ENCODE assay signal across 18 cellular contexts in the genomic region with DNA sequence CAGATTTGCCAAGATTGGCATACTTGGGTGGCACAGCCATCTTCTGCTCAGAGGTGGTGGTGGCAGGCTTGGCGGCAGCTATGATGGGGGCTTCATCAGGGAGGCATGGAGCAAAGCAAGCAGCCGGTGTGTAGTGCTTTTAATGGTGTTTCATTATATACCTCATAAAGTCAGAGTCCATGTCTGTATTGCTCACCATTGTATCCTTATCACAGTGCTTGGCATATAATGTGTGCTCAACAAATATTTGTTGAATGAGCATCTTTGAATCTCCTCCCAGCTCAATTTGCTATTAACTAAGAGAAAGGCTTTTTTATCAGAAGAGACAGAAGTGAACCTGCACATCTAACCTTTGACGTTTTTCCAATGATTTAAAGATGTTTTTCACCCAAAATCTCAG. TPM values are rescaled to one million over a fixed set of nuclear protein-coding genes. Genes with fewer than 3 reads are reported as not detected.
DNase-seq lines count a peak whose midpoint lies in the region; ATAC-seq and TF ChIP-seq lines count a peak whose summit lies in the region.
"Had no signal": no experiment of that assay in that cellular context is flagged by ENCODE, and none has a peak within 500 bp of the region (broad histone marks: within the 10 kb centered on the region; RNA-seq: fewer than 3 reads in every experiment).

No MANE protein-coding gene starts in this region.

- POLR2A ChIA-PET in PC-3 (lab: Charles Lee; ENCODE audit: unreplicated experiment): no interaction called here
- POLR2A ChIA-PET in activated CD8-positive, alpha-beta T cell treated with anti-CD3 and anti-CD28 coated beads for 36 hours (lab: Charles Lee): interaction anchor here (1.0 kb wide), 1 partner anchor 14 kb away, joined by 3 read pairs; no protein-coding TSS in a partner anchor

- BruUV-seq in PC-3 (replicated peaks; lab: Mats Ljungman, UMichigan): no TSS peak

- H3K9ac ChIP-seq in PC-3 (ENCODE audit: low read length): no peak overlapping the region
- H3K9ac ChIP-seq in liver (ENCODE audit: low read depth in 1 of 2, low read length in 2 of 2): no peak overlapping the region
- H3K9ac ChIP-seq: SK-N-SH had no signal

- DNase-seq in activated naive CD4-positive, alpha-beta T cell (lab: John Stamatoyannopoulos, UW): no peak
- DNase-seq in PC-3 (no peak), transverse colon (no peak), GM10266 (ENCODE audit: extremely low spot score) (no peak), body of pancreas (no peak)
- no peak for DNase-seq in activated CD8-positive, alpha-beta T cell treated with anti-CD3 and anti-CD28 coated beads for 36 hours
- DNase-seq: DMS79 treated with DMSO at 0.1 percent for 48 hours, GOT3, KBM-7, NCI-H1436 treated with DMSO at 0.1 percent for 48 hours, NCI-H2227 treated with DMSO at 0.1 percent for 48 hours, NCI-H524 treated with DMSO at 0.1 percent for 48 hours, SHP77, SK-N-SH had no signal

- in situ Hi-C loops in transverse colon (cut with MboI; ENCODE audit: low pct_ligation_motif_present in 1 of 4, low pct_unique_long_range_greater_than_20kb in 1 of 4, low sequenced_read_pairs in 3 of 4): loop anchor here in 1 of 4 donors (10.0 kb wide), 1 partner anchor 255 kb away; a partner anchor contains a TSS

- H3K4me1 ChIP-seq in PC-3 (ENCODE audit: insufficient read depth, low read length) (no peaks in the 10 kb centered on the region), liver (ENCODE audit: control insufficient read depth in 4 of 4, insufficient read depth in 4 of 4, low read length in 3 of 4) (peaks cover 7 to 12% (median 10%) of the 10 kb centered on the region in 4 donors), transverse colon (peaks cover 0 to 43% (median 21%) of the 10 kb centered on the region in 4 donors), body of pancreas (no peaks in the 10 kb centered on the region)

- peaks cover 5% of the 10 kb centered on the region for H3K36me3 Mint-ChIP-seq in activated naive CD4-positive, alpha-beta T cell treated with anti-CD3 and anti-CD28 coated beads, Interleukin-2, amount 50 U/mL, for 24 hours
- H3K36me3 Mint-ChIP-seq in activated CD8-positive, alpha-beta T cell treated with anti-CD3 and anti-CD28 coated beads for 36 hours (ENCODE audit: low read depth): peaks cover 32% of the 10 kb centered on the region

- TF ChIP-seq RAD21 in liver (IDR thresholded peaks at IDR 0.05): peak; percentile 7 to 20

- H3K36me3 ChIP-seq in PC-3 (ENCODE audit: low read depth, low read length) (peaks cover 16% of the 10 kb centered on the region), liver (ENCODE audit: control insufficient read depth in 4 of 4, insufficient read depth in 3 of 4, low read depth in 1 of 4, low read length in 3 of 4) (peaks cover 0 to 19% (median 9%) of the 10 kb centered on the region in 4 donors), transverse colon (peaks cover 0 to 6% (median 0%) of the 10 kb centered on the region in 4 donors), body of pancreas (replicated peaks in 1 of 2; ENCODE audit: insufficient read depth in 1 of 2, low read depth in 2 of 2) (no peaks in the 10 kb centered on the region)

- H3K27ac ChIP-seq in PC-3 (ENCODE audit: low read length): no peak overlapping the region
- no peak overlapping the region for H3K27ac ChIP-seq in liver (ENCODE audit: low read depth in 1 of 2, low read length in 2 of 2)
- peak overlapping the region; percentile 27 to 79 (median 56) for H3K27ac ChIP-seq in transverse colon
- H3K27ac ChIP-seq in body of pancreas: no peak overlapping the region

- H3K27ac Mint-ChIP-seq in activated naive CD4-positive, alpha-beta T cell treated with anti-CD3 and anti-CD28 coated beads, Interleukin-2, amount 50 U/mL, for 24 hours: peak overlapping the region; percentile 8
- H3K27ac Mint-ChIP-seq in activated CD8-positive, alpha-beta T cell treated with anti-CD3 and anti-CD28 coated beads for 36 hours: no peak overlapping the region

- no peaks in the 10 kb centered on the region for H3K27me3 Mint-ChIP-seq in activated naive CD4-positive, alpha-beta T cell treated with anti-CD3 and anti-CD28 coated beads, Interleukin-2, amount 50 U/mL, for 24 hours
- H3K27me3 Mint-ChIP-seq in activated CD8-positive, alpha-beta T cell treated with anti-CD3 and anti-CD28 coated beads for 36 hours: no peaks in the 10 kb centered on the region

- H3K9me2 ChIP-seq in PC-3 (replicated peaks; ENCODE audit: low read length): no peaks in the 10 kb centered on the region
- H3K9me2 ChIP-seq: SK-N-SH had no signal

- no peaks in the 10 kb centered on the region for H3K27me3 ChIP-seq in PC-3 (ENCODE audit: low read length)
- no peaks in the 10 kb centered on the region for H3K27me3 ChIP-seq in liver (ENCODE audit: control insufficient read depth in 4 of 4, insufficient read depth in 4 of 4, low read length in 3 of 4)
- H3K27me3 ChIP-seq in transverse colon: no peaks in the 10 kb centered on the region
- no peaks in the 10 kb centered on the region for H3K27me3 ChIP-seq in body of pancreas

- H3K9me3 Mint-ChIP-seq in activated naive CD4-positive, alpha-beta T cell treated with anti-CD3 and anti-CD28 coated beads, Interleukin-2, amount 50 U/mL, for 24 hours: no peaks in the 10 kb centered on the region
- H3K9me3 Mint-ChIP-seq in activated CD8-positive, alpha-beta T cell treated with anti-CD3 and anti-CD28 coated beads for 36 hours: no peaks in the 10 kb centered on the region
- H3K9me3 Mint-ChIP-seq: CD14-positive monocyte had no signal

- intact Hi-C loops in PC-3 (cut with micrococcal nuclease): loop anchor here (2.0 kb wide), 1 partner anchor 13 kb away; no protein-coding TSS in a partner anchor
- intact Hi-C loops in transverse colon (cut with DNase I; ENCODE audit: low total_unique reads): no loop called here
- intact Hi-C loops in activated CD8-positive, alpha-beta T cell treated with anti-CD3 and anti-CD28 coated beads for 36 hours (cut with micrococcal nuclease): no loop called here
- intact Hi-C loops in body of pancreas (cut with DNase I): loop anchor here (10.0 kb wide), 2 partner anchors 105 to 115 kb away; a partner anchor contains a TSS

- H3K79me2 ChIP-seq in PC-3 (ENCODE audit: low read length): peaks cover 6% of the 10 kb centered on the region; the same call in 1 of the 2 replicates

- no peak overlapping the region for H2AFZ ChIP-seq in PC-3 (ENCODE audit: low read length)

- CTCF ChIA-PET in PC-3 (lab: Charles Lee): interaction anchor here (0.7 kb wide), 1 partner anchor 40 kb away, joined by 3 read pairs; no protein-coding TSS in a partner anchor
- CTCF ChIA-PET in activated CD8-positive, alpha-beta T cell treated with anti-CD3 and anti-CD28 coated beads for 36 hours (lab: Charles Lee): interaction anchor here (1.3 kb wide), 1 partner anchor 16 kb away, joined by 3 read pairs; no protein-coding TSS in a partner anchor

- H3K4me3 Mint-ChIP-seq in activated naive CD4-positive, alpha-beta T cell treated with anti-CD3 and anti-CD28 coated beads, Interleukin-2, amount 50 U/mL, for 24 hours: no peak overlapping the region
- no peak overlapping the region for H3K4me3 Mint-ChIP-seq in activated CD8-positive, alpha-beta T cell treated with anti-CD3 and anti-CD28 coated beads for 36 hours
- H3K4me3 Mint-ChIP-seq: CD14-positive monocyte had no signal

- no peak overlapping the region for H3K4me3 ChIP-seq in PC-3 (ENCODE audit: low read length)
- no peak overlapping the region for H3K4me3 ChIP-seq in liver (ENCODE audit: low read depth in 1 of 3, low read length in 3 of 3)
- no peak overlapping the region for H3K4me3 ChIP-seq in transverse colon
- no peak overlapping the region for H3K4me3 ChIP-seq in body of pancreas

- 52% methylated on average over 3 of the region's 3 CpGs for WGBS in liver
- 35 to 62% methylated on average over 2 to 3 of the region's 3 CpGs for WGBS in transverse colon (ENCODE audit: low coverage in 1 of 2), 2 donors
- 62 to 68% methylated on average over 3 of the region's 3 CpGs for WGBS in body of pancreas, 2 donors

- TF ChIP-seq POLR2A in transverse colon (IDR thresholded peaks at IDR 0.05) (no peak), body of pancreas (IDR thresholded peaks at IDR 0.05) (no peak)

- no peak overlapping the region for H3K4me2 ChIP-seq in PC-3 (ENCODE audit: low read length)
- H3K4me2 ChIP-seq: SK-N-SH had no signal

- H3K4me1 Mint-ChIP-seq in activated naive CD4-positive, alpha-beta T cell treated with anti-CD3 and anti-CD28 coated beads, Interleukin-2, amount 50 U/mL, for 24 hours: peaks cover 34% of the 10 kb centered on the region
- H3K4me1 Mint-ChIP-seq in activated CD8-positive, alpha-beta T cell treated with anti-CD3 and anti-CD28 coated beads for 36 hours (ENCODE audit: low read depth): peaks cover 8% of the 10 kb centered on the region
- H3K4me1 Mint-ChIP-seq: CD14-positive monocyte had no signal

- H3F3A ChIP-seq in PC-3 (ENCODE audit: low read length, unreplicated experiment): no peaks in the 10 kb centered on the region

- no peaks in the 10 kb centered on the region for H3K9me3 ChIP-seq in PC-3 (ENCODE audit: low read length)
- H3K9me3 ChIP-seq in liver (ENCODE audit: control insufficient read depth in 4 of 4, low read length in 3 of 4): no peaks in the 10 kb centered on the region
- no peaks in the 10 kb centered on the region for H3K9me3 ChIP-seq in transverse colon
- no peaks in the 10 kb centered on the region for H3K9me3 ChIP-seq in body of pancreas
- H3K9me3 ChIP-seq: SK-N-SH had no signal

- no peak for TF ChIP-seq CTCF in PC-3 (conservative IDR thresholded peaks at IDR 0.05; ENCODE audit: low read depth, low read length)
- TF ChIP-seq CTCF in liver (IDR thresholded peaks at IDR 0.05; ENCODE audit: low read depth, low read length, missing input control): no peak
- TF ChIP-seq CTCF in transverse colon (IDR thresholded peaks at IDR 0.05): no peak
- no peak for TF ChIP-seq CTCF in GM10266 (IDR thresholded peaks at IDR 0.05; ENCODE audit: control insufficient read depth, insufficient read depth, low read depth, missing control alignments)
- no peak for TF ChIP-seq CTCF in activated CD8-positive, alpha-beta T cell treated with anti-CD3 and anti-CD28 coated beads for 36 hours (IDR thresholded peaks at IDR 0.05)
- no peak for TF ChIP-seq CTCF in body of pancreas (IDR thresholded peaks at IDR 0.05)

- H4K20me1 ChIP-seq in PC-3 (ENCODE audit: low read length): no peaks in the 10 kb centered on the region

- no peak for TF ChIP-seq EP300 in transverse colon (IDR thresholded peaks at IDR 0.05; ENCODE audit: low read depth)

- ATAC-seq in PC-3 (peak; percentile 91), body of pancreas (no peak)
- ATAC-seq in activated CD8-positive, alpha-beta T cell treated with anti-CD3 and anti-CD28 coated beads for 36 hours: no peak

RNA-seq across cellular contexts. Expression of a gene that starts 7.7 kb away (rescaled TPM):
- total RNA-seq in PC-3 (2014; rRNA removed) (9.3 and 14.5 TPM in 2 replicates), liver (10 to 100 TPM in 1 of 2 donors, 1 to 10 TPM in 1; 3.8 to 23.6 TPM), transverse colon (10 to 100 TPM; 19.3 to 57.5 (median 34.0) TPM), body of pancreas (10 to 100 TPM; 14.5 to 19.1 TPM)
- polyA plus RNA-seq in liver: 1 to 10 TPM; 2.1 to 6.3 TPM
- total RNA-seq in activated CD8-positive, alpha-beta T cell treated with anti-CD3 and anti-CD28 coated beads for 36 hours: 10 to 100 TPM; 27.5 to 28.2 TPM

RNA-seq across cellular contexts. Expression of a gene that starts 8.0 kb away (rescaled TPM):
- total RNA-seq in PC-3 (2014; rRNA removed) (25.5 and 26.4 TPM in 2 replicates), liver (10 to 100 TPM; 16.9 to 31.9 TPM), transverse colon (10 to 100 TPM; 19.1 to 40.2 (median 30.3) TPM), body of pancreas (10 to 100 TPM; 17.1 to 22.3 TPM)
- 10 to 100 TPM; 16.1 to 16.4 TPM for polyA plus RNA-seq in liver
- total RNA-seq in activated CD8-positive, alpha-beta T cell treated with anti-CD3 and anti-CD28 coated beads for 36 hours: 10 to 100 TPM; 40.6 to 43.0 TPM

RNA-seq across cellular contexts. Expression of a gene that starts 8.2 kb away (rescaled TPM):
- total RNA-seq in PC-3 (2014; rRNA removed) (57.2 and 65.2 TPM in 2 replicates), liver (10 to 100 TPM; 16.2 to 42.0 TPM), transverse colon (100 to 1,000 TPM in 1 of 4 donors, 10 to 100 TPM in 3; 77.3 to 110 (median 87.2) TPM), body of pancreas (10 to 100 TPM; 47.2 to 82.7 TPM)
- polyA plus RNA-seq in liver: 10 to 100 TPM; 21.3 to 26.3 TPM
- 10 to 100 TPM; 36.9 to 38.3 TPM for total RNA-seq in activated CD8-positive, alpha-beta T cell treated with anti-CD3 and anti-CD28 coated beads for 36 hours

RNA-seq across cellular contexts. Expression of a gene that starts 15.6 kb away (rescaled TPM):
- 20.3 and 24.7 TPM in 2 replicates for total RNA-seq in PC-3 (2014; rRNA removed)
- total RNA-seq in liver: 10 to 100 TPM in 1 of 2 donors, 1 to 10 TPM in 1; 8.1 to 12.7 TPM
- 10 to 100 TPM in 1 of 2 donors, 1 to 10 TPM in 1; 5.2 to 10.1 TPM for polyA plus RNA-seq in liver
- 100 to 1,000 TPM in 1 of 4 donors, 10 to 100 TPM in 3; 49.1 to 205 (median 67.9) TPM for total RNA-seq in transverse colon
- 1 to 10 TPM; 4.4 to 5.5 TPM for total RNA-seq in activated CD8-positive, alpha-beta T cell treated with anti-CD3 and anti-CD28 coated beads for 36 hours
- total RNA-seq in body of pancreas: 10 to 100 TPM; 22.1 to 24.9 TPM

RNA-seq across cellular contexts. Expression of a gene that starts 48.6 kb away (rescaled TPM):
- 1.6 TPM in 1 of 2 replicates, not detected in the other for total RNA-seq in PC-3 (2014; rRNA removed)
- total RNA-seq in liver: 1,000 to 10,000 TPM; 2,251 to 9,224 TPM
- 1,000 to 10,000 TPM; 5,349 to 6,171 TPM for polyA plus RNA-seq in liver
- 1 to 10 TPM in 2 of 4 donors, not detected in 2; 1.8 to 4.6 TPM for total RNA-seq in transverse colon
- total RNA-seq in activated CD8-positive, alpha-beta T cell treated with anti-CD3 and anti-CD28 coated beads for 36 hours: not detected
- 1 to 10 TPM in 1 of 2 donors, not detected in 1; 1.3 TPM for total RNA-seq in body of pancreas
- total RNA-seq: G401 had no signal
- polyA plus RNA-seq: CD14-positive monocyte had no signal

Comparison
In these comparisons a context has a peak if more than half of its experiments do, and no peak if none do; other contexts are left out.
1. H3K27ac ChIP-seq: peak in transverse colon (4 of 4); none in PC-3 (single experiment), liver (0 of 2) and body of pancreas (0 of 4).
2. intact Hi-C loops: an anchor here in PC-3 (2.0 kb wide) and body of pancreas (10.0 kb wide); none called in transverse colon and activated CD8-positive, alpha-beta T cell treated with anti-CD3 and anti-CD28 coated beads for 36 hours.